9 cellular contexts compared by ENCODE assay signal in genomic region chr19:33300016-33300981, GRCh38. TPM values are rescaled to one million over a fixed set of nuclear protein-coding genes. Genes with fewer than 3 reads are reported as not detected.
DNase-seq lines count a peak whose midpoint lies in the region; ATAC-seq, FAIRE-seq and TF ChIP-seq lines count a peak whose summit lies in the region.
"Had no signal": no experiment of that assay in that cellular context is flagged by ENCODE, and none has a peak within 500 bp of the region (broad histone marks: within the 10 kb centered on the region; RNA-seq: fewer than 3 reads in every experiment).

No MANE protein-coding gene starts in this region.

- intact Hi-C loops in kidney (cut with DNase I): no loop called here

- no peak for TF ChIP-seq POLR2A in GM12892 (IDR thresholded peaks at IDR 0.05; ENCODE audit: low read depth, low read length)

- no peaks in the 10 kb centered on the region for H3K27me3 ChIP-seq in skeletal muscle tissue (ENCODE audit: control insufficient read depth in 3 of 3, insufficient read depth in 3 of 3, low read length in 3 of 3)

- POLR2A ChIA-PET in WTC11 (lab: Charles Lee): interaction anchor here (0.6 kb wide), 1 partner anchor 29 kb away, joined by 3 read pairs; no protein-coding TSS in a partner anchor

- no peak overlapping the region for H3K27ac Mint-ChIP-seq in WTC11

- H3K9me3 Mint-ChIP-seq in WTC11: no peaks in the 10 kb centered on the region

- CTCF ChIA-PET in WTC11 (lab: Charles Lee): interaction anchor here (0.8 to 1.8 kb wide), 10 partner anchors 25 to 116 kb away, joined by 3 to 5 read pairs (median 3); no protein-coding TSS in a partner anchor

- FAIRE-seq in GM12892 (lab: Jason Lieb, UNC): no peak
- no peak for FAIRE-seq in kidney (lab: Jason Lieb, UNC)

- H3K36me3 ChIP-seq in kidney (ENCODE audit: control insufficient read depth in 1 of 2, insufficient read depth in 2 of 2, low read length in 2 of 2) (no peaks in the 10 kb centered on the region), skeletal muscle tissue (ENCODE audit: control insufficient read depth in 3 of 3, insufficient read depth in 3 of 3, low read length in 3 of 3) (no peaks in the 10 kb centered on the region)

- DNase-seq in GM12892 (ENCODE audit: insufficient read length) (peak; percentile 5), WTC11 (ENCODE audit: low spot score) (no peak), kidney (peak; percentile 81), NCI-H1436 (lab: John Stamatoyannopoulos, UW) (no peak), DMS 273 (lab: John Stamatoyannopoulos, UW; ENCODE audit: unreplicated experiment) (no peak), cerebellar cortex (ENCODE audit: low spot score) (no peak), SK-N-DZ (ENCODE audit: low spot score) (no peak)
- DNase-seq: activated gamma-delta T cell treated with Interleukin-2 at 50 U/mL for 16 hours had no signal

- H3K9me3 ChIP-seq in kidney (ENCODE audit: control insufficient read depth in 1 of 2, low read length in 2 of 2) (no peaks in the 10 kb centered on the region), skeletal muscle tissue (ENCODE audit: control insufficient read depth in 3 of 3, low read length in 3 of 3) (peaks cover 0 to 2% (median 0%) of the 10 kb centered on the region in 3 donors)

- ATAC-seq in WTC11: no peak

- H3K4me1 Mint-ChIP-seq in WTC11: peaks cover 24% of the 10 kb centered on the region

- no peaks in the 10 kb centered on the region for H3K36me3 Mint-ChIP-seq in WTC11

- peaks cover 41% of the 10 kb centered on the region for H3K27me3 Mint-ChIP-seq in WTC11 (ENCODE audit: low read depth)

- H3K4me1 ChIP-seq in kidney (ENCODE audit: control insufficient read depth in 1 of 2, insufficient read depth in 1 of 2, low read depth in 1 of 2, low read length in 2 of 2) (peaks cover 0 to 9% of the 10 kb centered on the region in 2 donors), skeletal muscle tissue (ENCODE audit: control insufficient read depth in 3 of 3, insufficient read depth in 3 of 3, low read length in 3 of 3) (peaks cover 19 to 38% (median 29%) of the 10 kb centered on the region in 3 donors)

- H3K9ac ChIP-seq in kidney (ENCODE audit: low read length in 2 of 2) (peak overlapping the region in 1 of 2 donors; percentile 26), skeletal muscle tissue (ENCODE audit: low read depth in 1 of 3, low read length in 3 of 3) (peak overlapping the region; percentile 7 to 72 (median 40))

- peak overlapping the region; percentile 68 for H3K4me3 Mint-ChIP-seq in WTC11

- H3K4me3 ChIP-seq in kidney (ENCODE audit: low read length in 2 of 2): peak overlapping the region in 1 of 2 donors; percentile 62
- H3K4me3 ChIP-seq in skeletal muscle tissue (ENCODE audit: low read length in 3 of 3): peak overlapping the region; percentile 63 to 77 (median 76)

- H3K27ac ChIP-seq in kidney (ENCODE audit: low read depth in 2 of 2, low read length in 2 of 2) (no peak overlapping the region), skeletal muscle tissue (ENCODE audit: low read depth, low read length) (no peak overlapping the region)

- TF ChIP-seq CTCF in WTC11 (IDR thresholded peaks at IDR 0.05) (no peak), kidney (IDR thresholded peaks at IDR 0.05; ENCODE audit: borderline replicate concordance, extremely low read depth, insufficient read depth) (no peak)

TF ChIP-seq in WTC11, 78 proteins besides CTCF, POLR2A, EP300 and RAD21:
- no peak for TF ChIP-seq GTF2I (CRISPR knock-in tag; conservative IDR thresholded peaks at IDR 0.05)

RNA-seq across cellular contexts. Expression of gene CEBPA, which starts 2.0 kb away (rescaled TPM):
- not detected for polyA plus RNA-seq in GM12892 (2012; ENCODE audit: missing spikeins)
- total RNA-seq in WTC11 (2021) (5.6 to 6.6 TPM (median 5.8 TPM) in 3 replicates), kidney (7.1 TPM), skeletal muscle tissue (17.2 TPM)
- 6.6 TPM for polyA plus RNA-seq in kidney (ENCODE audit: insufficient read depth, low read depth, low replicate concordance)
- polyA plus RNA-seq in SK-N-DZ (2014; cell fraction: cytosol; rRNA removed): 0.22 and 1.0 TPM in 2 replicates
- 0.73 and 0.80 TPM in 2 replicates for polyA plus RNA-seq in SK-N-DZ (2014; cell fraction: nucleus; rRNA removed)

Comparison
In these comparisons a context has a peak if more than half of its experiments do, and no peak if none do; other contexts are left out.
1. DNase-seq: peak in GM12892 (single experiment) and kidney (single experiment); none in WTC11 (single experiment), NCI-H1436 (single experiment), DMS 273 (single experiment), cerebellar cortex (single experiment) and SK-N-DZ (single experiment).